2 cellular contexts compared by ENCODE assay signal in the genomic region with DNA sequence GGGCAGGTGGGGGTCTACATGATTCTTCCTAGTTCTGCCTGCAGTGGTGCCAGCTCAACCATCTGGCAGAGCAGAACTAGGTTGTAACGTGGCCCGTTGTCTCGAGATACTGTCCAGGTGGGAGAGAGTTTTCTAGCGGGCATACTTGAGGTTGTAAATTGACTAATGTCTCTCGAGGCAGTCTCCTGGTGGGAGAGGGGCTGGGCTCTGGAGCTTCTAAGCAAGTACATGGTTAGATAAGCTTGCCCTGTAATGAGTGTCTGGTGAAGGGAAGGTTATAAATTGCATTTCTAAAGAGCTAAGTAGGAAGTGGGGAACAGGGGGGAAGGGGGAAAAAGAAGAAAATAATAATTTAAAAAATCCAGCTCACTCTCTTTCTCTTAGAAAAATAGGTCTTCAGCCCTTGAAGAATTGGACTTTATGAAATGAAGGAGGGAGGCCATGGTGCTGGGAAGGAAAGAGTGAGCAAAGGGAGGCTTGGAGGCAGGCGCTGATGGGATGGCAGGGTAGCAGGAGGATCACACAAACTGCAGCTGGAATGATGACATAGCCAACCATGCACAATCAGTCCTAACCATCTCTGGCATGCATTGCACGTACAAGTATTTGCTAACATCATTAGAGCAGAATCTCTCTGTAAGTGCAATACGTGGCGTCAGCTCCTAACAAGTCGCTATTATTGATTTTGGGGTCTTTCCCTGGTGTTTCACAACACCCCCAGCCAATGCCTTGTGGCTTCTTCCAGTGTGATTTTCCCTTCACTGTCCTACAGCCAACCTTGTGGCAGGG.
TF ChIP-seq lines count a peak whose summit lies in the region.

No MANE protein-coding gene starts in this region.

TF ChIP-seq in IMR-90, 13 proteins besides CTCF, POLR2A, EP300 and RAD21:
- no peak for TF ChIP-seq MAZ (IDR thresholded peaks at IDR 0.05; ENCODE audit: borderline replicate concordance, low read depth, low read length)
- peak; percentile 88 for TF ChIP-seq CEBPB (IDR thresholded peaks at IDR 0.05; ENCODE audit: low read depth, low read length)
- no peak for TF ChIP-seq MXI1 (IDR thresholded peaks at IDR 0.05; ENCODE audit: borderline replicate concordance, low read depth, low read length)
- peak; percentile 38; the same call in 1 of the 2 replicates for TF ChIP-seq FOS (IDR thresholded peaks at IDR 0.05; ENCODE audit: low read depth, low read length)
- TF ChIP-seq, protein P1, sequence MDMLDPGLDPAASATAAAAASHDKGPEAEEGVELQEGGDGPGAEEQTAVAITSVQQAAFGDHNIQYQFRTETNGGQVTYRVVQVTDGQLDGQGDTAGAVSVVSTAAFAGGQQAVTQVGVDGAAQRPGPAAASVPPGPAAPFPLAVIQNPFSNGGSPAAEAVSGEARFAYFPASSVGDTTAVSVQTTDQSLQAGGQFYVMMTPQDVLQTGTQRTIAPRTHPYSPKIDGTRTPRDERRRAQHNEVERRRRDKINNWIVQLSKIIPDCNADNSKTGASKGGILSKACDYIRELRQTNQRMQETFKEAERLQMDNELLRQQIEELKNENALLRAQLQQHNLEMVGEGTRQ (IDR thresholded peaks at IDR 0.05; ENCODE audit: low read depth, low read length), result no peak
- 0 out of 2 replicates have a peak, but pooled peaks have one; percentile 23 for TF ChIP-seq BHLHE40 (IDR thresholded peaks at IDR 0.05; ENCODE audit: low read depth, low read length)
- peak; percentile 43; the same call in 1 of the 2 replicates for TF ChIP-seq NFE2L2 (IDR thresholded peaks at IDR 0.05; ENCODE audit: low read depth, low read length)
- TF ChIP-seq SMC3 (IDR thresholded peaks at IDR 0.05; ENCODE audit: low read depth, low read length), result no peak
- no peak for TF ChIP-seq RFX5 (IDR thresholded peaks at IDR 0.05; ENCODE audit: low read depth, low read length)
- TF ChIP-seq RCOR1 (IDR thresholded peaks at IDR 0.05; ENCODE audit: insufficient replicate concordance, low read length), result no peak
- TF ChIP-seq MAFK (IDR thresholded peaks at IDR 0.05; ENCODE audit: low read depth, low read length), result peak; percentile 28; the same call in 1 of the 2 replicates
- no peak for TF ChIP-seq CHD1 (IDR thresholded peaks at IDR 0.05; ENCODE audit: low read depth, low read length)
- TF ChIP-seq, protein P2, sequence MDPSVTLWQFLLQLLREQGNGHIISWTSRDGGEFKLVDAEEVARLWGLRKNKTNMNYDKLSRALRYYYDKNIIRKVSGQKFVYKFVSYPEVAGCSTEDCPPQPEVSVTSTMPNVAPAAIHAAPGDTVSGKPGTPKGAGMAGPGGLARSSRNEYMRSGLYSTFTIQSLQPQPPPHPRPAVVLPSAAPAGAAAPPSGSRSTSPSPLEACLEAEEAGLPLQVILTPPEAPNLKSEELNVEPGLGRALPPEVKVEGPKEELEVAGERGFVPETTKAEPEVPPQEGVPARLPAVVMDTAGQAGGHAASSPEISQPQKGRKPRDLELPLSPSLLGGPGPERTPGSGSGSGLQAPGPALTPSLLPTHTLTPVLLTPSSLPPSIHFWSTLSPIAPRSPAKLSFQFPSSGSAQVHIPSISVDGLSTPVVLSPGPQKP (IDR thresholded peaks at IDR 0.05; ENCODE audit: borderline replicate concordance, low read depth, low read length), result no peak

TF ChIP-seq in WTC11, 78 proteins besides CTCF, POLR2A, EP300 and RAD21:
- TF ChIP-seq NFE2L1 (CRISPR knock-in tag; IDR thresholded peaks at IDR 0.05) (no peak), ESRRA (CRISPR knock-in tag; IDR thresholded peaks at IDR 0.05; ENCODE audit: borderline replicate concordance) (no peak), GABPB1 (CRISPR knock-in tag; IDR thresholded peaks at IDR 0.05) (no peak), PRRX2 (CRISPR knock-in tag; IDR thresholded peaks at IDR 0.05) (no peak), TCF7 (CRISPR knock-in tag; IDR thresholded peaks at IDR 0.05; ENCODE audit: low read depth) (no peak), FOXJ3 (CRISPR knock-in tag; IDR thresholded peaks at IDR 0.05; ENCODE audit: borderline replicate concordance) (no peak), TP53 (CRISPR knock-in tag; IDR thresholded peaks at IDR 0.05) (no peak), ZNF232 (CRISPR knock-in tag; IDR thresholded peaks at IDR 0.05) (no peak), ZNF138 (CRISPR knock-in tag; conservative IDR thresholded peaks at IDR 0.05) (no peak), JAZF1 (CRISPR knock-in tag; IDR thresholded peaks at IDR 0.05) (no peak), ZNF423 (CRISPR knock-in tag; IDR thresholded peaks at IDR 0.05) (no peak)
- TF ChIP-seq, protein P3, sequence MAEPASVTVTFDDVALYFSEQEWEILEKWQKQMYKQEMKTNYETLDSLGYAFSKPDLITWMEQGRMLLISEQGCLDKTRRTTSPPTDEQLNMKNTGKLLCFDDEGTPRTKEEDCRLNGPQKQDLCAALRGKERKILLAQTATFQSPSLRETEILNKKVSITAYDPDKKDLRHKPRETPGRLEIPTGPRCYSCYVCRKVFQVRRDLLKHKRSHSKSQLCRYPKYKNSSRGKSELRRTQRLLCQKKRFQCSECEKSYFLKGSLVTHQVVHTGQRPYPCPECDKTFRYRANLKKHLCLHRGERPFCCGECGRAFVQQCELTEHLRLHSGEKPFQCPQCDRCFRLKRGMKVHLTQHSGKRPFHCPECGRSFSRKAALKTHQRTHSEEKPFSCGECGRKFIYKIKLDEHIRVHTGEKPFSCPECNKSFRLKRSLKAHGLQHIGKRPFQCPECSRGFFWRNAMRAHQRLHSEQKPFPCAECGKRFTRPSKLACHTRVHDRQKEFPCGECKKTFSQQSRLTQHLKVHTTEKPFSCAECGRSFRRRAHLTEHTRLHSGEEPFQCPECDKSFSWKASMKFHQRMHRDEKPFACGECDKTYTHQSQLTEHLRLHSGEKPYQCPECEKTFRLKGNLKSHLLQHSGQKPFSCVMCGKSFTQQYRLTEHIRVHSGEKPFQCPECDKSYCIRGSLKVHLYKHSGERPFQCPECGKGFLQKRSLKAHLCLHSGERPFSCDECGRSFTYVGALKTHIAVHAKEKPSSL (CRISPR knock-in tag; conservative IDR thresholded peaks at IDR 0.05), result no peak
- TF ChIP-seq, protein P4, sequence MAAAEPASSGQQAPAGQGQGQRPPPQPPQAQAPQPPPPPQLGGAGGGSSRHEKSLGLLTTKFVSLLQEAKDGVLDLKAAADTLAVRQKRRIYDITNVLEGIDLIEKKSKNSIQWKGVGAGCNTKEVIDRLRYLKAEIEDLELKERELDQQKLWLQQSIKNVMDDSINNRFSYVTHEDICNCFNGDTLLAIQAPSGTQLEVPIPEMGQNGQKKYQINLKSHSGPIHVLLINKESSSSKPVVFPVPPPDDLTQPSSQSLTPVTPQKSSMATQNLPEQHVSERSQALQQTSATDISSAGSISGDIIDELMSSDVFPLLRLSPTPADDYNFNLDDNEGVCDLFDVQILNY (CRISPR knock-in tag; IDR thresholded peaks at IDR 0.05), result no peak
- TF ChIP-seq, protein P5, sequence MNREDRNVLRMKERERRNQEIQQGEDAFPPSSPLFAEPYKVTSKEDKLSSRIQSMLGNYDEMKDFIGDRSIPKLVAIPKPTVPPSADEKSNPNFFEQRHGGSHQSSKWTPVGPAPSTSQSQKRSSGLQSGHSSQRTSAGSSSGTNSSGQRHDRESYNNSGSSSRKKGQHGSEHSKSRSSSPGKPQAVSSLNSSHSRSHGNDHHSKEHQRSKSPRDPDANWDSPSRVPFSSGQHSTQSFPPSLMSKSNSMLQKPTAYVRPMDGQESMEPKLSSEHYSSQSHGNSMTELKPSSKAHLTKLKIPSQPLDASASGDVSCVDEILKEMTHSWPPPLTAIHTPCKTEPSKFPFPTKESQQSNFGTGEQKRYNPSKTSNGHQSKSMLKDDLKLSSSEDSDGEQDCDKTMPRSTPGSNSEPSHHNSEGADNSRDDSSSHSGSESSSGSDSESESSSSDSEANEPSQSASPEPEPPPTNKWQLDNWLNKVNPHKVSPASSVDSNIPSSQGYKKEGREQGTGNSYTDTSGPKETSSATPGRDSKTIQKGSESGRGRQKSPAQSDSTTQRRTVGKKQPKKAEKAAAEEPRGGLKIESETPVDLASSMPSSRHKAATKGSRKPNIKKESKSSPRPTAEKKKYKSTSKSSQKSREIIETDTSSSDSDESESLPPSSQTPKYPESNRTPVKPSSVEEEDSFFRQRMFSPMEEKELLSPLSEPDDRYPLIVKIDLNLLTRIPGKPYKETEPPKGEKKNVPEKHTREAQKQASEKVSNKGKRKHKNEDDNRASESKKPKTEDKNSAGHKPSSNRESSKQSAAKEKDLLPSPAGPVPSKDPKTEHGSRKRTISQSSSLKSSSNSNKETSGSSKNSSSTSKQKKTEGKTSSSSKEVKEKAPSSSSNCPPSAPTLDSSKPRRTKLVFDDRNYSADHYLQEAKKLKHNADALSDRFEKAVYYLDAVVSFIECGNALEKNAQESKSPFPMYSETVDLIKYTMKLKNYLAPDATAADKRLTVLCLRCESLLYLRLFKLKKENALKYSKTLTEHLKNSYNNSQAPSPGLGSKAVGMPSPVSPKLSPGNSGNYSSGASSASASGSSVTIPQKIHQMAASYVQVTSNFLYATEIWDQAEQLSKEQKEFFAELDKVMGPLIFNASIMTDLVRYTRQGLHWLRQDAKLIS (CRISPR knock-in tag; IDR thresholded peaks at IDR 0.05; ENCODE audit: borderline replicate concordance), result no peak
